ENCODE assay signal across 2 cellular contexts in the genomic region with DNA sequence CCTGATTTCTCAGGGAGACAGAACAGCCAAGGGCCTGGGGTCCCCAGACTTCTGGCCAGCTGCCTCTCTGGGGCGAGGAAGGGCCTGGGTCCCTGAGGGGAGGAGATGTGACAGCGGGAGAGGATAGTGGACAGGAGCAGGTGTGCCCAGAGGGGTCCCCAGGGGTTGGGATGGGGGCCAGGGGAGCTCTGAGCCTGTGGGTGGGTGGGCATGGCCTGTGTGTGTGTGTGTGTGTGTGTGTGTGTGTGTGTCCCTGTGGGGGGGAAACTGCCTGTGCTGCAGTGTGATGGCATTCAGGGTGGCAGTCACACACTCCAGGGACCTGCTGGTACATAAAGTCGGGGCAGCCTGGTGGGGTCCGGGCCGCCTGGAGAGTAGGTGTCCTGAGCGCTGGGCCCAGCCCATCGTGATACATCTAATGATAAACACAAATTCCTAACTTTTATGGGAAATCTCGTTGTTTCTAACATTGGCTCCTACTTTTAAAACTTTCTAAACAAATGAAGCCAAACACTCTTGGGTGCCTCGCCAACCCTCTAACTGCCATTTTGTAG.
TF ChIP-seq lines count a peak whose summit lies in the region.

No MANE protein-coding gene starts in this region.

TF ChIP-seq in SK-N-SH, 30 proteins besides CTCF, POLR2A, EP300 and RAD21 (continued from another document):
- TF ChIP-seq, protein P1, sequence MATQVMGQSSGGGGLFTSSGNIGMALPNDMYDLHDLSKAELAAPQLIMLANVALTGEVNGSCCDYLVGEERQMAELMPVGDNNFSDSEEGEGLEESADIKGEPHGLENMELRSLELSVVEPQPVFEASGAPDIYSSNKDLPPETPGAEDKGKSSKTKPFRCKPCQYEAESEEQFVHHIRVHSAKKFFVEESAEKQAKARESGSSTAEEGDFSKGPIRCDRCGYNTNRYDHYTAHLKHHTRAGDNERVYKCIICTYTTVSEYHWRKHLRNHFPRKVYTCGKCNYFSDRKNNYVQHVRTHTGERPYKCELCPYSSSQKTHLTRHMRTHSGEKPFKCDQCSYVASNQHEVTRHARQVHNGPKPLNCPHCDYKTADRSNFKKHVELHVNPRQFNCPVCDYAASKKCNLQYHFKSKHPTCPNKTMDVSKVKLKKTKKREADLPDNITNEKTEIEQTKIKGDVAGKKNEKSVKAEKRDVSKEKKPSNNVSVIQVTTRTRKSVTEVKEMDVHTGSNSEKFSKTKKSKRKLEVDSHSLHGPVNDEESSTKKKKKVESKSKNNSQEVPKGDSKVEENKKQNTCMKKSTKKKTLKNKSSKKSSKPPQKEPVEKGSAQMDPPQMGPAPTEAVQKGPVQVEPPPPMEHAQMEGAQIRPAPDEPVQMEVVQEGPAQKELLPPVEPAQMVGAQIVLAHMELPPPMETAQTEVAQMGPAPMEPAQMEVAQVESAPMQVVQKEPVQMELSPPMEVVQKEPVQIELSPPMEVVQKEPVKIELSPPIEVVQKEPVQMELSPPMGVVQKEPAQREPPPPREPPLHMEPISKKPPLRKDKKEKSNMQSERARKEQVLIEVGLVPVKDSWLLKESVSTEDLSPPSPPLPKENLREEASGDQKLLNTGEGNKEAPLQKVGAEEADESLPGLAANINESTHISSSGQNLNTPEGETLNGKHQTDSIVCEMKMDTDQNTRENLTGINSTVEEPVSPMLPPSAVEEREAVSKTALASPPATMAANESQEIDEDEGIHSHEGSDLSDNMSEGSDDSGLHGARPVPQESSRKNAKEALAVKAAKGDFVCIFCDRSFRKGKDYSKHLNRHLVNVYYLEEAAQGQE (IDR thresholded peaks at IDR 0.05; ENCODE audit: low read depth, low read length) = no peak
- TF ChIP-seq JUND (IDR thresholded peaks at IDR 0.05) = no peak
- TF ChIP-seq NFIC (IDR thresholded peaks at IDR 0.05; ENCODE audit: borderline replicate concordance) = no peak

TF ChIP-seq in SK-N-SH treated with all-trans-retinoic acid at 6 μM for 48 hours, 23 proteins besides CTCF, POLR2A, EP300 and RAD21:
- TF ChIP-seq, protein P2, sequence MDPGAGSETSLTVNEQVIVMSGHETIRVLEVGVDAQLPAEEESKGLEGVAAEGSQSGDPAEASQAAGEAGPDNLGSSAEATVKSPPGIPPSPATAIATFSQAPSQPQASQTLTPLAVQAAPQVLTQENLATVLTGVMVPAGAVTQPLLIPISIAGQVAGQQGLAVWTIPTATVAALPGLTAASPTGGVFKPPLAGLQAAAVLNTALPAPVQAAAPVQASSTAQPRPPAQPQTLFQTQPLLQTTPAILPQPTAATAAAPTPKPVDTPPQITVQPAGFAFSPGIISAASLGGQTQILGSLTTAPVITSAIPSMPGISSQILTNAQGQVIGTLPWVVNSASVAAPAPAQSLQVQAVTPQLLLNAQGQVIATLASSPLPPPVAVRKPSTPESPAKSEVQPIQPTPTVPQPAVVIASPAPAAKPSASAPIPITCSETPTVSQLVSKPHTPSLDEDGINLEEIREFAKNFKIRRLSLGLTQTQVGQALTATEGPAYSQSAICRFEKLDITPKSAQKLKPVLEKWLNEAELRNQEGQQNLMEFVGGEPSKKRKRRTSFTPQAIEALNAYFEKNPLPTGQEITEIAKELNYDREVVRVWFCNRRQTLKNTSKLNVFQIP (CRISPR knock-in tag; IDR thresholded peaks at IDR 0.05; ENCODE audit: borderline replicate concordance, low read depth) = no peak
- TF ChIP-seq GLIS3 (CRISPR knock-in tag; IDR thresholded peaks at IDR 0.05) = no peak
- no peak for TF ChIP-seq ZNF565 (CRISPR knock-in tag; conservative IDR thresholded peaks at IDR 0.05; ENCODE audit: low read depth)
- TF ChIP-seq BACH2 (CRISPR knock-in tag; IDR thresholded peaks at IDR 0.05; ENCODE audit: borderline replicate concordance) = no peak
- no peak for TF ChIP-seq PPARA (CRISPR knock-in tag; IDR thresholded peaks at IDR 0.05; ENCODE audit: borderline replicate concordance)
- TF ChIP-seq ZC3H10 (CRISPR knock-in tag; IDR thresholded peaks at IDR 0.05) = no peak
- TF ChIP-seq, protein P3, sequence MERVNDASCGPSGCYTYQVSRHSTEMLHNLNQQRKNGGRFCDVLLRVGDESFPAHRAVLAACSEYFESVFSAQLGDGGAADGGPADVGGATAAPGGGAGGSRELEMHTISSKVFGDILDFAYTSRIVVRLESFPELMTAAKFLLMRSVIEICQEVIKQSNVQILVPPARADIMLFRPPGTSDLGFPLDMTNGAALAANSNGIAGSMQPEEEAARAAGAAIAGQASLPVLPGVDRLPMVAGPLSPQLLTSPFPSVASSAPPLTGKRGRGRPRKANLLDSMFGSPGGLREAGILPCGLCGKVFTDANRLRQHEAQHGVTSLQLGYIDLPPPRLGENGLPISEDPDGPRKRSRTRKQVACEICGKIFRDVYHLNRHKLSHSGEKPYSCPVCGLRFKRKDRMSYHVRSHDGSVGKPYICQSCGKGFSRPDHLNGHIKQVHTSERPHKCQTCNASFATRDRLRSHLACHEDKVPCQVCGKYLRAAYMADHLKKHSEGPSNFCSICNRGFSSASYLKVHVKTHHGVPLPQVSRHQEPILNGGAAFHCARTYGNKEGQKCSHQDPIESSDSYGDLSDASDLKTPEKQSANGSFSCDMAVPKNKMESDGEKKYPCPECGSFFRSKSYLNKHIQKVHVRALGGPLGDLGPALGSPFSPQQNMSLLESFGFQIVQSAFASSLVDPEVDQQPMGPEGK (CRISPR knock-in tag; IDR thresholded peaks at IDR 0.05; ENCODE audit: borderline replicate concordance) = no peak
- TF ChIP-seq, protein P4, sequence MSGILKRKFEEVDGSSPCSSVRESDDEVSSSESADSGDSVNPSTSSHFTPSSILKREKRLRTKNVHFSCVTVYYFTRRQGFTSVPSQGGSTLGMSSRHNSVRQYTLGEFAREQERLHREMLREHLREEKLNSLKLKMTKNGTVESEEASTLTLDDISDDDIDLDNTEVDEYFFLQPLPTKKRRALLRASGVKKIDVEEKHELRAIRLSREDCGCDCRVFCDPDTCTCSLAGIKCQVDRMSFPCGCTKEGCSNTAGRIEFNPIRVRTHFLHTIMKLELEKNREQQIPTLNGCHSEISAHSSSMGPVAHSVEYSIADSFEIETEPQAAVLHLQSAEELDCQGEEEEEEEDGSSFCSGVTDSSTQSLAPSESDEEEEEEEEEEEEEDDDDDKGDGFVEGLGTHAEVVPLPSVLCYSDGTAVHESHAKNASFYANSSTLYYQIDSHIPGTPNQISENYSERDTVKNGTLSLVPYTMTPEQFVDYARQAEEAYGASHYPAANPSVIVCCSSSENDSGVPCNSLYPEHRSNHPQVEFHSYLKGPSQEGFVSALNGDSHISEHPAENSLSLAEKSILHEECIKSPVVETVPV (CRISPR knock-in tag; IDR thresholded peaks at IDR 0.05) = no peak
- no peak for TF ChIP-seq ISL1 (CRISPR knock-in tag; IDR thresholded peaks at IDR 0.05)
- no peak for TF ChIP-seq ZFP30 (CRISPR knock-in tag; IDR thresholded peaks at IDR 0.05)
- no peak for TF ChIP-seq ARNTL (CRISPR knock-in tag; IDR thresholded peaks at IDR 0.05; ENCODE audit: borderline replicate concordance, low read depth)
- no peak for TF ChIP-seq TCF4 (CRISPR knock-in tag; IDR thresholded peaks at IDR 0.05; ENCODE audit: borderline replicate concordance)
- TF ChIP-seq, protein P5, sequence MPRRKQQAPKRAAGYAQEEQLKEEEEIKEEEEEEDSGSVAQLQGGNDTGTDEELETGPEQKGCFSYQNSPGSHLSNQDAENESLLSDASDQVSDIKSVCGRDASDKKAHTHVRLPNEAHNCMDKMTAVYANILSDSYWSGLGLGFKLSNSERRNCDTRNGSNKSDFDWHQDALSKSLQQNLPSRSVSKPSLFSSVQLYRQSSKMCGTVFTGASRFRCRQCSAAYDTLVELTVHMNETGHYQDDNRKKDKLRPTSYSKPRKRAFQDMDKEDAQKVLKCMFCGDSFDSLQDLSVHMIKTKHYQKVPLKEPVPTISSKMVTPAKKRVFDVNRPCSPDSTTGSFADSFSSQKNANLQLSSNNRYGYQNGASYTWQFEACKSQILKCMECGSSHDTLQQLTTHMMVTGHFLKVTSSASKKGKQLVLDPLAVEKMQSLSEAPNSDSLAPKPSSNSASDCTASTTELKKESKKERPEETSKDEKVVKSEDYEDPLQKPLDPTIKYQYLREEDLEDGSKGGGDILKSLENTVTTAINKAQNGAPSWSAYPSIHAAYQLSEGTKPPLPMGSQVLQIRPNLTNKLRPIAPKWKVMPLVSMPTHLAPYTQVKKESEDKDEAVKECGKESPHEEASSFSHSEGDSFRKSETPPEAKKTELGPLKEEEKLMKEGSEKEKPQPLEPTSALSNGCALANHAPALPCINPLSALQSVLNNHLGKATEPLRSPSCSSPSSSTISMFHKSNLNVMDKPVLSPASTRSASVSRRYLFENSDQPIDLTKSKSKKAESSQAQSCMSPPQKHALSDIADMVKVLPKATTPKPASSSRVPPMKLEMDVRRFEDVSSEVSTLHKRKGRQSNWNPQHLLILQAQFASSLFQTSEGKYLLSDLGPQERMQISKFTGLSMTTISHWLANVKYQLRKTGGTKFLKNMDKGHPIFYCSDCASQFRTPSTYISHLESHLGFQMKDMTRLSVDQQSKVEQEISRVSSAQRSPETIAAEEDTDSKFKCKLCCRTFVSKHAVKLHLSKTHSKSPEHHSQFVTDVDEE (CRISPR knock-in tag; IDR thresholded peaks at IDR 0.05) = no peak
- no peak for TF ChIP-seq TOX (CRISPR knock-in tag; IDR thresholded peaks at IDR 0.05; ENCODE audit: borderline replicate concordance)
- TF ChIP-seq ESRRG (CRISPR knock-in tag; IDR thresholded peaks at IDR 0.05) = no peak
- TF ChIP-seq, protein P6, sequence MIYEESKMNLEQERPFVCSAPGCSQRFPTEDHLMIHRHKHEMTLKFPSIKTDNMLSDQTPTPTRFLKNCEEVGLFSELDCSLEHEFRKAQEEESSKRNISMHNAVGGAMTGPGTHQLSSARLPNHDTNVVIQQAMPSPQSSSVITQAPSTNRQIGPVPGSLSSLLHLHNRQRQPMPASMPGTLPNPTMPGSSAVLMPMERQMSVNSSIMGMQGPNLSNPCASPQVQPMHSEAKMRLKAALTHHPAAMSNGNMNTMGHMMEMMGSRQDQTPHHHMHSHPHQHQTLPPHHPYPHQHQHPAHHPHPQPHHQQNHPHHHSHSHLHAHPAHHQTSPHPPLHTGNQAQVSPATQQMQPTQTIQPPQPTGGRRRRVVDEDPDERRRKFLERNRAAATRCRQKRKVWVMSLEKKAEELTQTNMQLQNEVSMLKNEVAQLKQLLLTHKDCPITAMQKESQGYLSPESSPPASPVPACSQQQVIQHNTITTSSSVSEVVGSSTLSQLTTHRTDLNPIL (CRISPR knock-in tag; IDR thresholded peaks at IDR 0.05; ENCODE audit: low read depth) = no peak
TF ChIP-seq in SK-N-SH treated with all-trans-retinoic acid at 6 μM for 48 hours: peak in this region for 0.
